In genomic region chr2:164275659-164276058, GRCh38 we compare ENCODE assay signal across 18 cellular contexts.
DNase-seq lines count a peak whose midpoint lies in the region; ATAC-seq and TF ChIP-seq lines count a peak whose summit lies in the region.
"Had no signal": no experiment of that assay in that cellular context is flagged by ENCODE, and none has a peak within 500 bp of the region (broad histone marks: within the 10 kb centered on the region; RNA-seq: fewer than 3 reads in every experiment).

No MANE protein-coding gene starts in this region.

- H3K9me2 ChIP-seq in GM23338 (ENCODE audit: insufficient read depth): no peaks in the 10 kb centered on the region

- no peak overlapping the region for H3K14ac ChIP-seq in neuronal stem cell (ENCODE audit: low read length)

- H4K91ac ChIP-seq in neuronal stem cell (ENCODE audit: low read depth, low read length, poor library complexity): no peak overlapping the region

- H3K79me1 ChIP-seq in neuronal stem cell (ENCODE audit: low read depth, low read length): no peaks in the 10 kb centered on the region

- no peak overlapping the region for H3K18ac ChIP-seq in neuronal stem cell (ENCODE audit: low read length)

- H3K9me3 ChIP-seq in neuronal stem cell (replicated peaks in 1 of 2; ENCODE audit: control insufficient read depth in 2 of 2, insufficient read depth in 1 of 2, low read depth in 1 of 2, low read length in 2 of 2): no peaks in the 10 kb centered on the region

- no peak overlapping the region for H3K27ac ChIP-seq in GM23338 (ENCODE audit: low read depth)
- H3K27ac ChIP-seq in neuronal stem cell (replicated peaks; ENCODE audit: low read length): no peak overlapping the region

- H3K4me1 ChIP-seq in GM23338 (ENCODE audit: insufficient read depth) (no peaks in the 10 kb centered on the region), neuronal stem cell (ENCODE audit: control insufficient read depth in 2 of 2, insufficient read depth in 1 of 2, low read depth in 1 of 2, low read length in 2 of 2) (peaks cover 0 to 6% of the 10 kb centered on the region in 2 donors)

- H2BK15ac ChIP-seq in neuronal stem cell (ENCODE audit: low read length): no peak overlapping the region

- no peaks in the 10 kb centered on the region; the same call in 2 of the 3 replicates for H3K9me3 Mint-ChIP-seq in GM23338
- H3K9me3 Mint-ChIP-seq in activated naive CD4-positive, alpha-beta T cell treated with anti-CD3 and anti-CD28 coated beads for 36 hours: peaks cover 3% of the 10 kb centered on the region

- no peak overlapping the region for H2BK12ac ChIP-seq in neuronal stem cell (ENCODE audit: low read length)

- H3K23ac ChIP-seq in neuronal stem cell (ENCODE audit: low read depth, low read length, poor library complexity): no peak overlapping the region

- H3F3A ChIP-seq in GM23338 (replicated peaks; ENCODE audit: low read depth): no peaks in the 10 kb centered on the region

- H3K27ac Mint-ChIP-seq in GM23338: no peak overlapping the region
- no peak overlapping the region for H3K27ac Mint-ChIP-seq in activated naive CD4-positive, alpha-beta T cell treated with anti-CD3 and anti-CD28 coated beads for 36 hours
- H3K27ac Mint-ChIP-seq: CD4-positive, alpha-beta memory T cell had no signal

- H2AFZ ChIP-seq in GM23338 (0 out of 2 replicates have a peak overlapping the region, but pooled peaks have one; percentile 19), neuronal stem cell (ENCODE audit: low read length) (peak overlapping the region; percentile 16)

- no peak overlapping the region for H2AK5ac ChIP-seq in neuronal stem cell (ENCODE audit: low read depth, low read length)

- no peak overlapping the region for H3K4me3 Mint-ChIP-seq in GM23338
- no peak overlapping the region for H3K4me3 Mint-ChIP-seq in activated naive CD4-positive, alpha-beta T cell treated with anti-CD3 and anti-CD28 coated beads for 36 hours
- H3K4me3 Mint-ChIP-seq: CD4-positive, alpha-beta memory T cell had no signal

- H3K27me3 Mint-ChIP-seq in GM23338 (ENCODE audit: insufficient read depth, low read depth, poor library complexity): no peaks in the 10 kb centered on the region
- no peaks in the 10 kb centered on the region for H3K27me3 Mint-ChIP-seq in activated naive CD4-positive, alpha-beta T cell treated with anti-CD3 and anti-CD28 coated beads for 36 hours (ENCODE audit: low read depth)
- H3K27me3 Mint-ChIP-seq: CD4-positive, alpha-beta memory T cell had no signal

- CTCF ChIA-PET in activated naive CD4-positive, alpha-beta T cell treated with anti-CD3 and anti-CD28 coated beads for 36 hours (lab: Charles Lee): interaction anchor here (0.7 kb wide), 1 partner anchor 743 kb away, joined by 7 read pairs; no protein-coding TSS in a partner anchor

- no peak overlapping the region for H4K8ac ChIP-seq in neuronal stem cell (ENCODE audit: low read depth, low read length)

- no peak overlapping the region for H2BK120ac ChIP-seq in neuronal stem cell (ENCODE audit: low read depth, low read length)

- no peaks in the 10 kb centered on the region for H3K79me2 ChIP-seq in GM23338 (replicated peaks; ENCODE audit: insufficient read depth)

- intact Hi-C loops in sciatic nerve (cut with DNase I): no loop called here
- intact Hi-C loops in activated naive CD4-positive, alpha-beta T cell treated with anti-CD3 and anti-CD28 coated beads for 36 hours (cut with micrococcal nuclease): no loop called here

- H3K4me2 ChIP-seq in GM23338 (no peak overlapping the region), neuronal stem cell (ENCODE audit: insufficient read depth, low read length, poor library complexity, severe bottlenecking) (no peak overlapping the region)

- no peak overlapping the region for H3K4ac ChIP-seq in neuronal stem cell (ENCODE audit: low read length)

- H3K36me3 ChIP-seq in GM23338 (ENCODE audit: insufficient read depth) (no peaks in the 10 kb centered on the region), neuronal stem cell (replicated peaks in 1 of 2; ENCODE audit: control insufficient read depth in 2 of 2, insufficient read depth in 2 of 2, low read length in 2 of 2) (no peaks in the 10 kb centered on the region)

- H3K27me3 ChIP-seq in GM23338 (ENCODE audit: insufficient read depth): no peaks in the 10 kb centered on the region
- no peaks in the 10 kb centered on the region for H3K27me3 ChIP-seq in neuronal stem cell (ENCODE audit: control insufficient read depth in 3 of 3, insufficient read depth in 3 of 3, low read depth in 1 of 3, low read length in 3 of 3)

- TF ChIP-seq CTCF in GM23338 (conservative IDR thresholded peaks at IDR 0.05; ENCODE audit: low read depth in 2 of 2): no peak

- no peaks in the 10 kb centered on the region for H4K20me1 ChIP-seq in GM23338 (replicated peaks; ENCODE audit: insufficient read depth)

- H3K9ac ChIP-seq in neuronal stem cell (ENCODE audit: low read depth, low read length, poor library complexity): no peak overlapping the region

- no peaks in the 10 kb centered on the region for H3K4me1 Mint-ChIP-seq in GM23338
- no peaks in the 10 kb centered on the region for H3K4me1 Mint-ChIP-seq in activated naive CD4-positive, alpha-beta T cell treated with anti-CD3 and anti-CD28 coated beads for 36 hours (ENCODE audit: low read depth)
- H3K4me1 Mint-ChIP-seq: CD4-positive, alpha-beta memory T cell had no signal

- no peak overlapping the region for H3K4me3 ChIP-seq in GM23338
- H3K4me3 ChIP-seq in neuronal stem cell (ENCODE audit: low read length in 2 of 2): no peak overlapping the region
- H3K4me3 ChIP-seq: GM12878 had no signal

- DNase-seq in GM23338 (ENCODE audit: low spot score) (no peak), LHCN-M2 (ENCODE audit: low read depth) (peak; percentile 22), foreskin melanocyte (peak; percentile 38), neuronal stem cell (ENCODE audit: low spot score) (no peak), sciatic nerve (ENCODE audit: low spot score) (no peak), NCI-H1092 treated with DMSO at 0.1 percent for 48 hours (lab: John Stamatoyannopoulos, UW) (no peak)
- DNase-seq in activated naive CD4-positive, alpha-beta T cell treated with anti-CD3 and anti-CD28 coated beads for 36 hours: no peak
- DNase-seq: C1 segment of cervical spinal cord; Calu3; CD4-positive, alpha-beta memory T cell; COR-L47; DMS53; DND-41; GDM1; H7 had no signal

- ATAC-seq in GM23338: no peak
- ATAC-seq in sciatic nerve: no peak
- ATAC-seq in GM19035 (IDR thresholded peaks at IDR 0.05; ENCODE audit: unreplicated experiment): no peak
- ATAC-seq: GM12878, HCT116 had no signal

- H2BK5ac ChIP-seq in neuronal stem cell (ENCODE audit: low read length): no peak overlapping the region

- no peaks in the 10 kb centered on the region for H3K36me3 Mint-ChIP-seq in GM23338 (ENCODE audit: low read depth)
- no peaks in the 10 kb centered on the region for H3K36me3 Mint-ChIP-seq in activated naive CD4-positive, alpha-beta T cell treated with anti-CD3 and anti-CD28 coated beads for 36 hours (ENCODE audit: low read depth)
- H3K36me3 Mint-ChIP-seq: CD4-positive, alpha-beta memory T cell had no signal

TF ChIP-seq in GM23338, 12 proteins besides CTCF, POLR2A, EP300 and RAD21:
- no peak for TF ChIP-seq ETS1 (IDR thresholded peaks at IDR 0.05)
- no peak for TF ChIP-seq NANOG (IDR thresholded peaks at IDR 0.05; ENCODE audit: borderline replicate concordance)
- no peak for TF ChIP-seq REST (IDR thresholded peaks at IDR 0.05; ENCODE audit: unreplicated experiment)
- TF ChIP-seq STAT1 (IDR thresholded peaks at IDR 0.05; ENCODE audit: unreplicated experiment): no peak

Comparison
In these comparisons a context has a peak if more than half of its experiments do, and no peak if none do; other contexts are left out.
1. DNase-seq: peak in LHCN-M2 (single experiment) and foreskin melanocyte (single experiment); none in GM23338 (single experiment), neuronal stem cell (single experiment), sciatic nerve (single experiment), NCI-H1092 treated with DMSO at 0.1 percent for 48 hours (single experiment) and activated naive CD4-positive, alpha-beta T cell treated with anti-CD3 and anti-CD28 coated beads for 36 hours (single experiment).